29 cellular contexts compared by ENCODE assay signal in the genomic region with DNA sequence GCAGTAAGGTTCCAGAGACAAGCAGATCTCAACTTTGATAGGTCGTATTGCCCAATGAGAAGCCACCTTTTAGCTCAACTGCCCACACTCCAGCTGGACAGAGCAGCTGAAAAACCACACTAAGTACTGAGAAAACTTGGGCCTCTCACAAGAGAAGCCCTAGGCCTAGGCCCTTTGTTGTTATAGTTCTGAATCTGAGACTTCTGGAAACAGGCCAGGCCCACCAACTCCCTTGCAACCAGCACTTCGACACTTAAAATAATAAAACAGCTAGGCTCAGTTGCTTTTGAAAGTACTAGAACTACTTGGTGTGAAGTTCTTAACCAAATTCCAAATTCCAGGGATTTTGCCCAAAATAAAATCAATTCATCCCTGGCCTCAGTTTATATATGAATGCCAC.
"Had no signal": no experiment of that assay in that cellular context is flagged by ENCODE, and none has a peak within 500 bp of the region (broad histone marks: within the 10 kb centered on the region; RNA-seq: fewer than 3 reads in every experiment).

No MANE protein-coding gene starts in this region.

- H3K27ac ChIP-seq: ascending aorta, breast epithelium, SJCRH30, SK-N-MC, WERI-Rb-1 had no signal

- H3K4me3 ChIP-seq: ascending aorta, breast epithelium, SJCRH30, SK-N-MC had no signal

- H3K4me1 ChIP-seq: ascending aorta, breast epithelium had no signal

- ATAC-seq: activated CD8-positive, alpha-beta memory T cell treated with anti-CD3 and anti-CD28 coated beads, Interleukin-2, amount 10 ng/mL, durations not matched to agents 7 days and 5 days had no signal

- DNase-seq: activated CD4-positive, alpha-beta memory T cell treated with anti-CD3 and anti-CD28 coated beads, Interleukin-2, amount 10 ng/mL, durations not matched to agents 7 days and 5 days; activated CD4-positive, alpha-beta T cell treated with anti-CD3 and anti-CD28 coated beads for 1 hour; activated CD4-positive, alpha-beta T cell treated with anti-CD3 and anti-CD28 coated beads for 48 hours; activated CD4-positive, CD25-positive, alpha-beta regulatory T cell; activated CD8-positive, alpha-beta memory T cell treated with anti-CD3 and anti-CD28 coated beads for 24 hours; activated CD8-positive, alpha-beta memory T cell treated with anti-CD3 and anti-CD28 coated beads, Interleukin-2, amount 10 ng/mL, durations not matched to agents 7 days and 5 days; activated effector memory CD4-positive, alpha-beta T cell treated with anti-CD3 and anti-CD28 coated beads, Interleukin-2, amount 50 U/mL, for 16 hours; activated naive CD4-positive, alpha-beta T cell; activated naive CD4-positive, alpha-beta T cell treated with anti-CD3 and anti-CD28 coated beads, Interleukin-2, amount 50 U/mL, for 16 hours; activated naive CD8-positive, alpha-beta T cell treated with anti-CD3 and anti-CD28 coated beads for 36 hours; activated T-cell treated with anti-CD3 and anti-CD28 coated beads, Interleukin-2, amount 50 U/mL, for 1 hour; activated T-cell treated with anti-CD3 and anti-CD28 coated beads, Interleukin-2, amount 50 U/mL, for 72 hours; amygdala; Kasumi-1; MM.1S; NCI-H1092; NCI-H1436 treated with DMSO at 0.1 percent for 48 hours; NCI-H1694 treated with DMSO at 0.1 percent for 48 hours; NCI-H2029; NCI-H345; NCI-H524 treated with DMSO at 0.1 percent for 48 hours; SHP77; SJCRH30; T1000; WERI-Rb-1 had no signal

- H3K27me3 ChIP-seq: ascending aorta, SJCRH30 had no signal

- H3K9me3 Mint-ChIP-seq: activated CD4-positive, alpha-beta memory T cell treated with anti-CD3 and anti-CD28 coated beads, Interleukin-2, amount 10 ng/mL, durations not matched to agents 7 days and 5 days; activated naive CD8-positive, alpha-beta T cell treated with anti-CD3 and anti-CD28 coated beads for 36 hours; activated T-cell treated with anti-CD3 and anti-CD28 coated beads, Interleukin-2, amount 50 U/mL, for 72 hours; activated T-helper 17 cell treated with anti-CD3 and anti-CD28 coated beads, Interleukin-2, amount 50 U/mL, for 72 hours had no signal

- H3K4me3 Mint-ChIP-seq: activated CD4-positive, alpha-beta memory T cell treated with anti-CD3 and anti-CD28 coated beads, Interleukin-2, amount 10 ng/mL, durations not matched to agents 7 days and 5 days; activated CD8-positive, alpha-beta memory T cell treated with anti-CD3 and anti-CD28 coated beads, Interleukin-2, amount 10 ng/mL, durations not matched to agents 7 days and 5 days; activated naive CD8-positive, alpha-beta T cell treated with anti-CD3 and anti-CD28 coated beads for 36 hours; activated T-helper 17 cell treated with anti-CD3 and anti-CD28 coated beads, Interleukin-2, amount 50 U/mL, for 72 hours had no signal

- H3K36me3 Mint-ChIP-seq: activated CD8-positive, alpha-beta memory T cell treated with anti-CD3 and anti-CD28 coated beads, Interleukin-2, amount 10 ng/mL, durations not matched to agents 7 days and 5 days; activated naive CD8-positive, alpha-beta T cell treated with anti-CD3 and anti-CD28 coated beads for 36 hours had no signal

- H3K27me3 Mint-ChIP-seq: activated T-helper 17 cell treated with anti-CD3 and anti-CD28 coated beads, Interleukin-2, amount 50 U/mL, for 72 hours had no signal

- H3K9me3 ChIP-seq: ascending aorta, breast epithelium, SJCRH30 had no signal

- H3K36me3 ChIP-seq: breast epithelium, SJCRH30 had no signal

- H3K27ac Mint-ChIP-seq: activated CD4-positive, alpha-beta memory T cell treated with anti-CD3 and anti-CD28 coated beads, Interleukin-2, amount 10 ng/mL, durations not matched to agents 7 days and 5 days; activated CD8-positive, alpha-beta memory T cell treated with anti-CD3 and anti-CD28 coated beads, Interleukin-2, amount 10 ng/mL, durations not matched to agents 7 days and 5 days; activated naive CD8-positive, alpha-beta T cell treated with anti-CD3 and anti-CD28 coated beads for 36 hours; activated T-cell treated with anti-CD3 and anti-CD28 coated beads, Interleukin-2, amount 50 U/mL, for 72 hours; activated T-helper 17 cell treated with anti-CD3 and anti-CD28 coated beads, Interleukin-2, amount 50 U/mL, for 72 hours had no signal
